In the genomic region with DNA sequence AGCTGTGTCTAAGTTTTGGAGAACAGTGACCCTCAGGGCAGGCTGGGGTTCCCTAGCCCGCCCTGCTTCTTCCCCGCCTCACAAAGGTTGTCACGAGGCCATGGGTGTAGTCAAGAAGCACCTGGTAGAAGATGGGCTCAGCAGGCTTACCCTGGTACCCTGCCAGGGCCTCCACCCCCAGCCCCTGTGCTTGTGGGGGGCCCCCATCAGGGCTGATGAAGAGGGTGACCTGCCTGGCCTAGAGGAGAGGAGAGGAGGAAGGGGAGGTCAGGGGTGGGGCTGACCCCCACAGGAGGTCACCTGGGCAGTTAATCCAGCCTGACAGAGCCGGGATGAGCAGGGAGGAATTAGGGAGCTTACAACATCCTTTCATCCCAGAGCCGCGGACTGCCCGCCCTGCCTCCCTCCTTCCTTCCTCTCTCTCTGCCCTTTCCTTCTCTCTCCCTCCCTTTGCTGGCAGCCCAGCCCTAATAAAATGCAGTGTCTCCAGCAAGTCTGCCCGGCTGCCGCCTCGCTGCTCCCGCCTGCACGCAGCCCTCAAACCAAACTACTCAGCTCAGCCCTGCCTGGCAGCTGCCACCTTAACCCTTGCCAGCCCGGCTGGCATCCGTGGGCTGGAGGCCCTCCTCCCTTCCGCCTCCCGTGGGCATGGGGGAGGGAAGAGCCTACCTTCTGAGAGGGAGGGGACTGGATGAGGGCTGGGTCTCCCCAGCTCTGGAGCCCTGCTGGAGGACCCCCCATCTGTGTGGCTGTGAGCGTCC, we compare ENCODE assay signal across 3 cellular contexts.
TF ChIP-seq lines count a peak whose summit lies in the region.

No MANE protein-coding gene starts in this region.

TF ChIP-seq in A549, 52 proteins besides CTCF, POLR2A, EP300 and RAD21:
- TF ChIP-seq, protein P1, sequence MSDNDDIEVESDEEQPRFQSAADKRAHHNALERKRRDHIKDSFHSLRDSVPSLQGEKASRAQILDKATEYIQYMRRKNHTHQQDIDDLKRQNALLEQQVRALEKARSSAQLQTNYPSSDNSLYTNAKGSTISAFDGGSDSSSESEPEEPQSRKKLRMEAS (IDR thresholded peaks at IDR 0.05): 0 out of 2 replicates have a peak, but pooled peaks have one; percentile 29
- no peak for TF ChIP-seq RNF2 (IDR thresholded peaks at IDR 0.05; ENCODE audit: borderline replicate concordance, low read depth)

TF ChIP-seq in H1, 55 proteins besides CTCF, POLR2A, EP300 and RAD21:
- TF ChIP-seq EZH2 (IDR thresholded peaks at IDR 0.05; ENCODE audit: low read depth, low read length, severe bottlenecking) (peak; percentile 22), CHD2 (IDR thresholded peaks at IDR 0.05; ENCODE audit: low read length) (no peak), JUND (IDR thresholded peaks at IDR 0.05; ENCODE audit: low read length) (no peak), TBP (IDR thresholded peaks at IDR 0.05; ENCODE audit: low read depth, low read length) (peak; percentile 23; the same call in 1 of the 2 replicates), SP1 (IDR thresholded peaks at IDR 0.05; ENCODE audit: low read depth, low read length) (no peak), SUZ12 (IDR thresholded peaks at IDR 0.05; ENCODE audit: low read length) (peak; percentile 41; the same call in 1 of the 2 replicates)
- TF ChIP-seq, protein P1 (IDR thresholded peaks at IDR 0.05): no peak

TF ChIP-seq in HEK293T, 16 proteins besides CTCF, POLR2A, EP300 and RAD21:
- TF ChIP-seq FOXA1 (IDR thresholded peaks at IDR 0.05): no peak
- no peak for TF ChIP-seq ARNT (IDR thresholded peaks at IDR 0.05)
- no peak for TF ChIP-seq NFRKB (IDR thresholded peaks at IDR 0.05)
